21 cellular contexts compared by ENCODE assay signal in genomic region chr18:23673725-23674124, GRCh38. TPM values are rescaled to one million over a fixed set of nuclear protein-coding genes. Genes with fewer than 3 reads are reported as not detected.
DNase-seq lines count a peak whose midpoint lies in the region; ATAC-seq, FAIRE-seq and TF ChIP-seq lines count a peak whose summit lies in the region.
"Had no signal": no experiment of that assay in that cellular context is flagged by ENCODE, and none has a peak within 500 bp of the region (broad histone marks: within the 10 kb centered on the region; RNA-seq: fewer than 3 reads in every experiment).

No MANE protein-coding gene starts in this region.

- POLR2A ChIA-PET in activated CD4-positive, alpha-beta T cell treated with anti-CD3 and anti-CD28 coated beads for 36 hours (lab: Charles Lee), result no interaction called here
- POLR2A ChIA-PET in A549 (lab: Yijun Ruan, JAX), result no interaction called here

- no peak overlapping the region for H3K27ac ChIP-seq in A549
- H3K27ac ChIP-seq: KMS-11 had no signal

- peak; percentile 97 for ATAC-seq in activated CD4-positive, alpha-beta T cell treated with anti-CD3 and anti-CD28 coated beads for 36 hours
- ATAC-seq in A549 (no peak), HG02870 (IDR thresholded peaks at IDR 0.05; ENCODE audit: unreplicated experiment) (peak; percentile 73)
- ATAC-seq: HepG2 had no signal

- H3K4me3 ChIP-seq in A549 (no peak overlapping the region), epithelial cell of esophagus (ENCODE audit: low read length) (no peak overlapping the region)

- H3K4me3 Mint-ChIP-seq in activated CD4-positive, alpha-beta T cell treated with anti-CD3 and anti-CD28 coated beads for 36 hours, result no peak overlapping the region
- H3K4me3 Mint-ChIP-seq: CD14-positive monocyte, H9 had no signal

- TF ChIP-seq CTCF in A549 (IDR thresholded peaks at IDR 0.05) (no peak), epithelial cell of esophagus (IDR thresholded peaks at IDR 0.05; ENCODE audit: insufficient read depth, low read depth, low read length, missing control alignments) (no peak)

- CTCF ChIA-PET in activated CD4-positive, alpha-beta T cell treated with anti-CD3 and anti-CD28 coated beads for 36 hours (lab: Charles Lee), result interaction anchor here (0.5 to 1.7 kb wide), 2 partner anchors 11 to 29 kb away, joined by 4 to 5 read pairs; no protein-coding TSS in a partner anchor
- CTCF ChIA-PET in A549 (lab: Yijun Ruan, JAX), result interaction anchor here (0.6 kb wide), 1 partner anchor 359 kb away, joined by 3 read pairs; no protein-coding TSS in a partner anchor

- peaks cover 8% of the 10 kb centered on the region for H3K27me3 Mint-ChIP-seq in activated CD4-positive, alpha-beta T cell treated with anti-CD3 and anti-CD28 coated beads for 36 hours

- no peaks in the 10 kb centered on the region for H3K36me3 Mint-ChIP-seq in activated CD4-positive, alpha-beta T cell treated with anti-CD3 and anti-CD28 coated beads for 36 hours (ENCODE audit: low read depth)
- H3K36me3 Mint-ChIP-seq: CD14-positive monocyte had no signal

- intact Hi-C loops in activated CD4-positive, alpha-beta T cell treated with anti-CD3 and anti-CD28 coated beads for 36 hours (cut with DNase I, micrococcal nuclease), result loop anchor here in 1 of 2 experiments (2.0 kb wide), 1 partner anchor 171 kb away; the partner anchor contains the start of gene RMC1

- no peak overlapping the region for H3K4me2 ChIP-seq in A549
- H3K4me2 ChIP-seq: KMS-11 had no signal

- TF ChIP-seq EP300 in A549 (IDR thresholded peaks at IDR 0.05), result no peak

- TF ChIP-seq RAD21 in A549 (conservative IDR thresholded peaks at IDR 0.05 in 1 of 2, IDR thresholded peaks at IDR 0.05 in 1 of 2), result no peak

- FAIRE-seq in A549 (lab: Jason Lieb, UNC), result no peak
- FAIRE-seq: GM18507, HepG2 had no signal

- H3K27ac Mint-ChIP-seq in activated CD4-positive, alpha-beta T cell treated with anti-CD3 and anti-CD28 coated beads for 36 hours, result peak overlapping the region; percentile 20
- H3K27ac Mint-ChIP-seq: CD14-positive monocyte, H9 had no signal

- H3K9me3 ChIP-seq in A549, result no peaks in the 10 kb centered on the region

- TF ChIP-seq POLR2A in A549 (IDR thresholded peaks at IDR 0.05; ENCODE audit: low read length), result no peak

- peaks cover 4% of the 10 kb centered on the region; the same call in 1 of the 3 replicates for H3K4me1 ChIP-seq in A549

- no peaks in the 10 kb centered on the region for H3K9me3 Mint-ChIP-seq in activated CD4-positive, alpha-beta T cell treated with anti-CD3 and anti-CD28 coated beads for 36 hours (ENCODE audit: low read depth)
- H3K9me3 Mint-ChIP-seq: H9 had no signal

- in situ Hi-C loops in ACHN (cut with HindIII; ENCODE audit: low pct_ligation_motif_present, low pct_unique_long_range_greater_than_20kb, low sequenced_read_pairs), result no loop called here

- 30% methylated on average over 1 of the region's 1 CpG for WGBS in A549 (ENCODE audit: missing lambda C conversion rate)

- peak; percentile 20 for DNase-seq in activated CD4-positive, alpha-beta T cell treated with anti-CD3 and anti-CD28 coated beads for 36 hours
- no peak for DNase-seq in activated CD4-positive, alpha-beta T cell treated with anti-CD3 and anti-CD28 coated beads, Interleukin-2, amount 50 U/mL, for 48 hours
- DNase-seq in A549 (ENCODE audit: low read depth in 1 of 2, low spot score in 1 of 2) (no peak), epithelial cell of esophagus (ENCODE audit: low read depth) (peak; percentile 86), retina (no peak), ACHN (no peak), iPS-NIHi11 (ENCODE audit: low spot score) (no peak)
- DNase-seq: 8988T, COR-L47, DMS153, EL, H9, MM.1S, NCI-H1105, NCI-H1694 treated with DMSO at 0.1 percent for 48 hours, Right ventricle myocardium superior had no signal

- H3K4me1 Mint-ChIP-seq in activated CD4-positive, alpha-beta T cell treated with anti-CD3 and anti-CD28 coated beads for 36 hours, result peaks cover 14% of the 10 kb centered on the region

TF ChIP-seq in A549, 52 proteins besides CTCF, POLR2A, EP300 and RAD21:
- TF ChIP-seq ZSCAN20 (CRISPR knock-in tag; IDR thresholded peaks at IDR 0.05) (no peak), TFCP2L1 (CRISPR knock-in tag; IDR thresholded peaks at IDR 0.05) (no peak), ZNF302 (CRISPR knock-in tag; IDR thresholded peaks at IDR 0.05) (no peak), FOSL2 (IDR thresholded peaks at IDR 0.05) (no peak), FOSL2 (CRISPR knock-in tag; IDR thresholded peaks at IDR 0.05) (0 out of 2 replicates have a peak, but pooled peaks have one; percentile 32), HEYL (CRISPR knock-in tag; IDR thresholded peaks at IDR 0.05) (no peak)
- TF ChIP-seq, protein P1, sequence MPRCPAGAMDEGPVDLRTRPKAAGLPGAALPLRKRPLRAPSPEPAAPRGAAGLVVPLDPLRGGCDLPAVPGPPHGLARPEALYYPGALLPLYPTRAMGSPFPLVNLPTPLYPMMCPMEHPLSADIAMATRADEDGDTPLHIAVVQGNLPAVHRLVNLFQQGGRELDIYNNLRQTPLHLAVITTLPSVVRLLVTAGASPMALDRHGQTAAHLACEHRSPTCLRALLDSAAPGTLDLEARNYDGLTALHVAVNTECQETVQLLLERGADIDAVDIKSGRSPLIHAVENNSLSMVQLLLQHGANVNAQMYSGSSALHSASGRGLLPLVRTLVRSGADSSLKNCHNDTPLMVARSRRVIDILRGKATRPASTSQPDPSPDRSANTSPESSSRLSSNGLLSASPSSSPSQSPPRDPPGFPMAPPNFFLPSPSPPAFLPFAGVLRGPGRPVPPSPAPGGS (IDR thresholded peaks at IDR 0.05), result no peak

RNA-seq across cellular contexts. Expression of gene ANKRD29, which starts 11.0 kb away (rescaled TPM):
- under 1 TPM; 0.21 TPM for total RNA-seq in activated CD4-positive, alpha-beta T cell treated with anti-CD3 and anti-CD28 coated beads for 36 hours
- polyA plus RNA-seq in A549 (2011; rRNA removed) (25.2 and 25.4 TPM in 2 replicates), A549 (2017; fragmentation: RNase III; extraction: RNeasy Plus Mini Kit Qiagen cat#74134 plus additional on column Dnase treatment) (12.4 to 17.4 TPM (median 17.2 TPM) in 3 replicates)
- 10.5 and 12.3 TPM in 2 replicates for polyA plus RNA-seq in A549 (2012; cell fraction: cytosol; rRNA removed)
- 13.5 and 15.5 TPM in 2 replicates for polyA plus RNA-seq in A549 (2012; cell fraction: nucleus; rRNA removed)
- 13.2 and 17.2 TPM in 2 replicates for polyA minus RNA-seq in A549 (2011; rRNA and poly(A)+ RNA removed)
- total RNA-seq: HepG2 had no signal
- polyA plus RNA-seq: HepG2 had no signal

RNA-seq across cellular contexts. Expression of gene LAMA3, which starts 15.5 kb away (rescaled TPM):
- under 1 TPM; 0.07 to 0.09 TPM for total RNA-seq in activated CD4-positive, alpha-beta T cell treated with anti-CD3 and anti-CD28 coated beads for 36 hours
- 31.0 and 40.1 TPM in 2 replicates for polyA plus RNA-seq in A549 (2011; rRNA removed)
- 9.6 and 11.6 TPM in 2 replicates for polyA plus RNA-seq in A549 (2012; cell fraction: cytosol; rRNA removed)
- 26.8 and 38.7 TPM in 2 replicates for polyA plus RNA-seq in A549 (2012; cell fraction: nucleus; rRNA removed)
- 18.2 to 24.1 TPM (median 19.4 TPM) in 3 replicates for polyA plus RNA-seq in A549 (2017; fragmentation: RNase III; extraction: RNeasy Plus Mini Kit Qiagen cat#74134 plus additional on column Dnase treatment)
- 41.6 and 42.2 TPM in 2 replicates for polyA minus RNA-seq in A549 (2011; rRNA and poly(A)+ RNA removed)
- polyA plus RNA-seq: CD14-positive monocyte had no signal

Comparison
In these comparisons a context has a peak if more than half of its experiments do, and no peak if none do; other contexts are left out.
1. DNase-seq: peak in activated CD4-positive, alpha-beta T cell treated with anti-CD3 and anti-CD28 coated beads for 36 hours (single experiment) and epithelial cell of esophagus (single experiment); none in activated CD4-positive, alpha-beta T cell treated with anti-CD3 and anti-CD28 coated beads, Interleukin-2, amount 50 U/mL, for 48 hours (0 of 2), A549 (0 of 2), retina (single experiment), ACHN (single experiment) and iPS-NIHi11 (single experiment).
2. ATAC-seq: peak in activated CD4-positive, alpha-beta T cell treated with anti-CD3 and anti-CD28 coated beads for 36 hours (single experiment) and HG02870 (single experiment); none in A549 (0 of 2).